In the genomic region with DNA sequence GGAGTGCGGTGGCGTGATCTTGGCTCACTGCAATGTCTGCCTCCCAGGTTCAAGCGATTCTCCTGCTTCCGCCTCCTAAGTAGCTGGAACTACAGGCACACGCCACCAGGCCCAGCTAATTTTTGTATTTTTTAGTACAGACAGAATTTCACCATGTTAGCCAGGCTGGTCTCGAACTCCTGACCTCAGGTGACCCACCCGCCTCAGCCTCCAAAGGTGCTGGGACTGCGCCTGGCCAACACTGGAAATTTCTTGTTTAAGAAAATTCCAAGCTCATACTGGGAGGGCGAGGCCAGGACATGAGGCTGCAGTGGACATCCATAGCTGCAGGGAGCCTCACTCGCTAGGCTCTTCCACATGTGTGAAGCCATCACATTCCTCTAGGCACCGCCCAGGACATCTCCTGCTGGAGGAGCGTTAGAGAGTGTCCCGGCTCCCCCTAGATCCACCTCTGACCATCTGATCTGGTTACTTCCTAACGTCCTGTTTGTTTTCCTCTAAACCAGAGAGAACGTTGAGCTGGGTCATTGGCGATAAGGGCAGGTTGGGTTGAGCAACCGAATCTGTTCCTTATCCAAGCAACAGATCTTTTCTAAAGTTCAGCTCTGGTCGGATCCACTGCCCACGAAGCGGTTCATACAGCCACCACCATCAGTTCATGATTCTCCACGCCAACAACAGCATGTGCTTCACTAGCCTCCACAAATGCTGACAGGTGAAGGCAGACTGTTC, we compare ENCODE assay signal across 1 cellular context.
TF ChIP-seq lines count a peak whose summit lies in the region.

No MANE protein-coding gene starts in this region.

TF ChIP-seq in HepG2, 621 proteins besides CTCF, POLR2A, EP300 and RAD21 (continued from another document):
- 0 out of 2 replicates have a peak, but pooled peaks have one; percentile 31 for TF ChIP-seq ZNF280D (CRISPR knock-in tag; IDR thresholded peaks at IDR 0.05)
- 0 out of 2 replicates have a peak, but pooled peaks have one; percentile 7 for TF ChIP-seq ZNF317 (CRISPR knock-in tag; IDR thresholded peaks at IDR 0.05)
- TF ChIP-seq ZNF577 (CRISPR knock-in tag; IDR thresholded peaks at IDR 0.05; ENCODE audit: borderline replicate concordance, low read depth) = no peak
- no peak for TF ChIP-seq ZNF296 (CRISPR knock-in tag; conservative IDR thresholded peaks at IDR 0.05)
- TF ChIP-seq ZNF496 (CRISPR knock-in tag; IDR thresholded peaks at IDR 0.05; ENCODE audit: insufficient replicate concordance) = no peak
- 0 out of 2 replicates have a peak, but pooled peaks have one; percentile 34 for TF ChIP-seq GFI1 (CRISPR knock-in tag; IDR thresholded peaks at IDR 0.05; ENCODE audit: borderline replicate concordance)
- no peak for TF ChIP-seq ZNF775 (CRISPR knock-in tag; IDR thresholded peaks at IDR 0.05; ENCODE audit: borderline replicate concordance)
TF ChIP-seq in HepG2: peak in this region for 67.
